In the genomic region with DNA sequence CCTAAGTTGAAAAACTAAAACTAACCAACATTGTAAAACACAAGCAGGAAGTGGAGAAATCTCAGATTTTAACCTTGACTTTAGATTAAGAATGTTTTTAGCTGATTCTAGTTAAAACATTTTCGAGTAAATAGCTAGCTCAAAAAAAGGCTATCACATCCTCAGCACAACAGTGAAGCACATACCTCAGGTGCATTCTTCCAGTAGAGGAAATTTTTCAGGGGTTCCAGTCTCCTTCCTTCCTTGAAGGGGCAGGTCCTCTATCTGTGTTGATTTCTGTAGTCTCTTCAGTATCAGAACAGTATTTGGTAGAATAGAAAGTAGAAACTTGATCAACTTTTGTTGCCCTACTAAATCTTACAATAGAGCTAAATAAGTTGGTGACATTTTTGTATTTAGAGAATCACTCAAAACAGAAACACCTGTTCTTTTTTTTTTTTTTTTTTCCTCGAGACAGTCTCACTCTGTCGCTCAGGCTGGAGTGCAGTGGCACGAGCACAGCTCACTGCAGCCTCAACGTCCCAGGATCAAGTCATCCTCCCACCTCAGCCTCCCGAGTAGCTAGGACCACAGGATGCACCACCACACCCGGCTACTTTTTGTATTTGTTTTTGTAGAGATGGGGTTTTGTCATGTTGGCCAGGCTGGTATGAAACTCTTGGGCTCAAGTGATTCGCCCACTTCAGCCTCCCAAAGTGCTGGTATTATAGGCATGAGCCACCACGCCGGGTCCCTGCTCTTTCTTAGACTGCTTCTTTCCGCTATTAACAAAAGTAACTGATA, we compare ENCODE assay signal across 8 cellular contexts. TPM values are rescaled to one million over a fixed set of nuclear protein-coding genes. Genes with fewer than 3 reads are reported as not detected.
DNase-seq lines count a peak whose midpoint lies in the region; ATAC-seq lines count a peak whose summit lies in the region.

No MANE protein-coding gene starts in this region.

- peak overlapping the region; percentile 94 for H3K4me3 ChIP-seq in CD4-positive, CD25-positive, alpha-beta regulatory T cell (ENCODE audit: low read depth, low read length)

- H3K27me3 ChIP-seq in CD4-positive, CD25-positive, alpha-beta regulatory T cell (ENCODE audit: control insufficient read depth, insufficient read depth, low read length) = no peaks in the 10 kb centered on the region

- peaks cover 68% of the 10 kb centered on the region for H3K4me1 ChIP-seq in CD4-positive, CD25-positive, alpha-beta regulatory T cell (ENCODE audit: control insufficient read depth, insufficient read depth, low read length, poor library complexity, severe bottlenecking)

- peaks cover 2% of the 10 kb centered on the region for H3K36me3 Mint-ChIP-seq in CD4-positive, CD25-positive, alpha-beta regulatory T cell
- H3K36me3 Mint-ChIP-seq in activated naive CD8-positive, alpha-beta T cell treated with anti-CD3 and anti-CD28 coated beads for 36 hours = peaks cover 2% of the 10 kb centered on the region

- H3K4me3 Mint-ChIP-seq in CD4-positive, CD25-positive, alpha-beta regulatory T cell = peak overlapping the region; percentile 89 to 93 (median 90)
- peak overlapping the region; percentile 81 for H3K4me3 Mint-ChIP-seq in activated naive CD8-positive, alpha-beta T cell treated with anti-CD3 and anti-CD28 coated beads for 36 hours

- DNase-seq in CD4-positive, CD25-positive, alpha-beta regulatory T cell = peak in 1 of 3 donors; percentile 70
- peak; percentile 20 for DNase-seq in activated naive CD8-positive, alpha-beta T cell treated with anti-CD3 and anti-CD28 coated beads for 36 hours
- no peak for DNase-seq in NCI-H187 treated with DMSO at 0.1 percent for 48 hours (lab: John Stamatoyannopoulos, UW)
- DNase-seq in stimulated activated CD8-positive, alpha-beta memory T cell treated with anti-CD3 and anti-CD28 coated beads, Interleukin-4, amount 100 ng/mL, for 48 hours = no peak
- DNase-seq in SHP77 treated with DMSO at 0.1 percent for 48 hours (lab: John Stamatoyannopoulos, UW) = no peak
- DNase-seq in cardiac septum (ENCODE audit: low spot score) = no peak

- H3K27me3 Mint-ChIP-seq in CD4-positive, CD25-positive, alpha-beta regulatory T cell = peaks cover 5% of the 10 kb centered on the region
- H3K27me3 Mint-ChIP-seq in activated naive CD8-positive, alpha-beta T cell treated with anti-CD3 and anti-CD28 coated beads for 36 hours = no peaks in the 10 kb centered on the region

- peak; percentile 24 to 38 for ATAC-seq in CD4-positive, CD25-positive, alpha-beta regulatory T cell (ENCODE audit: low read depth in 2 of 2)
- ATAC-seq in GM19372 (IDR thresholded peaks at IDR 0.05; ENCODE audit: low read depth, unreplicated experiment) (peak; percentile 31), HG03159 (IDR thresholded peaks at IDR 0.05; ENCODE audit: unreplicated experiment) (peak; percentile 33)

- peak overlapping the region; percentile 95 to 100 (median 98) for H3K27ac Mint-ChIP-seq in CD4-positive, CD25-positive, alpha-beta regulatory T cell
- peak overlapping the region; percentile 99 for H3K27ac Mint-ChIP-seq in activated naive CD8-positive, alpha-beta T cell treated with anti-CD3 and anti-CD28 coated beads for 36 hours

- no peaks in the 10 kb centered on the region for H3K9me3 ChIP-seq in CD4-positive, CD25-positive, alpha-beta regulatory T cell (ENCODE audit: control insufficient read depth in 2 of 2, low read length in 2 of 2)

- H3K27ac ChIP-seq in CD4-positive, CD25-positive, alpha-beta regulatory T cell (ENCODE audit: insufficient read depth, low read length, poor library complexity, severe bottlenecking) = peak overlapping the region; percentile 92

- H3K9me3 Mint-ChIP-seq in CD4-positive, CD25-positive, alpha-beta regulatory T cell = no peaks in the 10 kb centered on the region
- H3K9me3 Mint-ChIP-seq in activated naive CD8-positive, alpha-beta T cell treated with anti-CD3 and anti-CD28 coated beads for 36 hours = peaks cover 5% of the 10 kb centered on the region

- intact Hi-C loops in cardiac septum (cut with DNase I) = no loop called here

- peaks cover 27 to 82% (median 56%) of the 10 kb centered on the region in 4 donors for H3K4me1 Mint-ChIP-seq in CD4-positive, CD25-positive, alpha-beta regulatory T cell
- H3K4me1 Mint-ChIP-seq in activated naive CD8-positive, alpha-beta T cell treated with anti-CD3 and anti-CD28 coated beads for 36 hours = peaks cover 69% of the 10 kb centered on the region

- no peaks in the 10 kb centered on the region for H3K36me3 ChIP-seq in CD4-positive, CD25-positive, alpha-beta regulatory T cell (ENCODE audit: control insufficient read depth, insufficient read depth, low read length)

RNA-seq across cellular contexts. Expression of a gene that starts 6.9 kb away (rescaled TPM):
- 42.7 TPM for total RNA-seq in CD4-positive, CD25-positive, alpha-beta regulatory T cell
- 10 to 100 TPM; 15.0 to 20.1 (median 18.9) TPM for polyA plus RNA-seq in CD4-positive, CD25-positive, alpha-beta regulatory T cell
- 10 to 100 TPM in 1 of 2 experiments, 1 to 10 TPM in 1; 9.4 to 14.5 TPM for total RNA-seq in activated naive CD8-positive, alpha-beta T cell treated with anti-CD3 and anti-CD28 coated beads for 36 hours
- 10.9 TPM for total RNA-seq in cardiac septum
